In the genomic region with DNA sequence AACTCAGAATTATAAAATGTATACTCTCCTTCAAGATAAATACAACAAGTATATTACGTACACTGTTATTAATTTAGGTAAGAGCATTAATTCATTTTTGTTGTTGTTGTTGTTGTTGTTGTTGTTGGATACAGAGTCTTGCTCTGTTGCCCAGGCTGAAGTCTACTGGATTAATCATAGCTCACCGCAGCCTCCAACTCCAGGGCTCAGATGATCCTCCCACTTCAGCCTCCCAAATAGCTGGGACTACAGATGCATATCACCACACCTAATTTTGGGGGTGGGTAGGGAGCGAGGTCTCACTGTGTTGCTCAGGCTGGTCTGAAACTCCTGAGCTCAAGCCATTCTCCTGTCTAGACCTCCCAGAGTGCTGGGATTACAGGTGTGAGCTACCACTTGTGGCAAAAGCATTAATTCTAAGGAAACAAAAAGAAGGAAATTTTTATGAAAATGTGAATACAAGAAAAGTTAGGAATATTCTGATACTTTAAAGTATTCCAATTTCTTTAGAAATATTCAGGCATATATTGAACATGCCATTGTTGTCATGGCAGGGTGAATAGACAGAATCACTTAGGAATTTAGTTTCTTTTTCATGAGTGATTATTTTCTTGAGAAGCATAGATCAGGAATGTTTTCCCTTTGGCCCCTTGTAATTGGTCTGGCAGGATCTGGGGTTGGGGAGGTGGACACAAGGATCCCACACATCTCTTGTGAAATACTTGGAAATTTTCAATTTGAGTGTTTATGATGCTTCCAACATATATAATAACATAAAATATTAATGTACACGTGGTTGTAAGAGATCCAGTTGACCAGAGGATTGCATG, we compare ENCODE assay signal across 16 cellular contexts.
A peak's percentile ranks its signal among the peaks of the same experiment; 100 is the strongest.
DNase-seq lines count a peak whose midpoint lies in the region; ATAC-seq, FAIRE-seq and TF ChIP-seq lines count a peak whose summit lies in the region.
"Had no signal": no experiment of that assay in that cellular context is flagged by ENCODE, and none has a peak within 500 bp of the region (broad histone marks: within the 10 kb centered on the region; RNA-seq: fewer than 3 reads in every experiment).

No MANE protein-coding gene starts in this region.

- intact Hi-C loops in ascending aorta (cut with DNase I) (no loop called here), heart right ventricle (cut with DNase I) (loop anchor here in 1 of 10 donors (1.0 kb wide), 1 partner anchor 29 kb away; no protein-coding TSS in a partner anchor)
- intact Hi-C loops in activated naive CD4-positive, alpha-beta T cell treated with anti-CD3 and anti-CD28 coated beads for 36 hours (cut with micrococcal nuclease) = no loop called here

- H3K9me3 ChIP-seq in ascending aorta = no peaks in the 10 kb centered on the region
- H3K9me3 ChIP-seq in skeletal muscle satellite cell (replicated peaks; ENCODE audit: low read length) = no peaks in the 10 kb centered on the region
- H3K9me3 ChIP-seq in heart right ventricle = no peaks in the 10 kb centered on the region
- H3K9me3 ChIP-seq: BLaER1 treated with 17β-estradiol and CSF1 and Interleukin-3, amounts not matched to agents 10 nM and 100 nM; neutrophil; testis had no signal

- H3K4me3 ChIP-seq in ascending aorta (peak overlapping the region in 1 of 2 donors; percentile 67), skeletal muscle satellite cell (ENCODE audit: low read length) (no peak overlapping the region), heart right ventricle (no peak overlapping the region)
- H3K4me3 ChIP-seq: BLaER1 treated with 17β-estradiol and CSF1 and Interleukin-3, amounts not matched to agents 10 nM and 100 nM; testis had no signal

- peaks cover 3% of the 10 kb centered on the region for H3K4me1 Mint-ChIP-seq in activated naive CD4-positive, alpha-beta T cell treated with anti-CD3 and anti-CD28 coated beads for 36 hours (ENCODE audit: low read depth)

- H3K27ac Mint-ChIP-seq in activated naive CD4-positive, alpha-beta T cell treated with anti-CD3 and anti-CD28 coated beads for 36 hours = no peak overlapping the region
- H3K27ac Mint-ChIP-seq: activated CD8-positive, alpha-beta T cell treated with anti-CD3 and anti-CD28 coated beads, Interleukin-2, amount 10 ng/mL, durations not matched to agents 7 days and 5 days; effector memory CD8-positive, alpha-beta T cell had no signal

- 75 to 79% methylated on average over 4 of the region's 4 CpGs for WGBS in heart right ventricle, 2 donors

- CTCF ChIA-PET in activated naive CD4-positive, alpha-beta T cell treated with anti-CD3 and anti-CD28 coated beads for 36 hours (lab: Charles Lee) = no interaction called here

- peak overlapping the region; percentile 84 to 95 for H3K27ac ChIP-seq in ascending aorta
- peak overlapping the region in 5 of 10 donors; percentile 6 to 84 (median 79) for H3K27ac ChIP-seq in heart right ventricle
- H3K27ac ChIP-seq: BLaER1 treated with 17β-estradiol and CSF1 and Interleukin-3, amounts not matched to agents 10 nM and 100 nM; neutrophil; testis had no signal

- H3K27me3 Mint-ChIP-seq in activated naive CD4-positive, alpha-beta T cell treated with anti-CD3 and anti-CD28 coated beads for 36 hours (ENCODE audit: low read depth) = peaks cover 15% of the 10 kb centered on the region

- DNase-seq in EH (ENCODE audit: low read depth) = peak; percentile 72
- no peak for DNase-seq in ascending aorta (ENCODE audit: low spot score in 2 of 2)
- peak; percentile 33 for DNase-seq in glomerular visceral epithelial cell (ENCODE audit: extremely low spot score)
- no peak for DNase-seq in epidermal melanocyte (ENCODE audit: insufficient read length, low spot score)
- no peak for DNase-seq in activated naive CD4-positive, alpha-beta T cell treated with anti-CD3 and anti-CD28 coated beads for 36 hours
- DNase-seq in GM12892 (ENCODE audit: insufficient read length) = no peak
- DNase-seq in heart right ventricle = no peak
- DNase-seq: activated CD8-positive, alpha-beta T cell treated with anti-CD3 and anti-CD28 coated beads, Interleukin-2, amount 10 ng/mL, durations not matched to agents 7 days and 5 days; activated effector memory CD4-positive, alpha-beta T cell treated with Interleukin-2 at 50 U/mL for 16 hours; DMS79 treated with DMSO at 0.1 percent for 48 hours; effector memory CD8-positive, alpha-beta T cell; hypothalamus; testis had no signal

- H3K36me3 Mint-ChIP-seq in activated naive CD4-positive, alpha-beta T cell treated with anti-CD3 and anti-CD28 coated beads for 36 hours (ENCODE audit: low read depth) = no peaks in the 10 kb centered on the region

- no peak overlapping the region for H3K9ac ChIP-seq in skeletal muscle satellite cell (ENCODE audit: low read depth, low read length)
- H3K9ac ChIP-seq: BLaER1 treated with 17β-estradiol and CSF1 and Interleukin-3, amounts not matched to agents 10 nM and 100 nM had no signal

- H3K9me3 Mint-ChIP-seq in activated naive CD4-positive, alpha-beta T cell treated with anti-CD3 and anti-CD28 coated beads for 36 hours = no peaks in the 10 kb centered on the region
- H3K9me3 Mint-ChIP-seq: effector memory CD8-positive, alpha-beta T cell had no signal

- FAIRE-seq in GM12892 (lab: Jason Lieb, UNC) = no peak

- no peaks in the 10 kb centered on the region for H3K36me3 ChIP-seq in ascending aorta
- peaks cover 30% of the 10 kb centered on the region for H3K36me3 ChIP-seq in skeletal muscle satellite cell (ENCODE audit: insufficient read depth, low read length)
- peaks cover 0 to 26% (median 0%) of the 10 kb centered on the region in 9 donors for H3K36me3 ChIP-seq in heart right ventricle
- H3K36me3 ChIP-seq: neutrophil had no signal

- no peak overlapping the region for H3K4me3 Mint-ChIP-seq in activated naive CD4-positive, alpha-beta T cell treated with anti-CD3 and anti-CD28 coated beads for 36 hours
- H3K4me3 Mint-ChIP-seq: activated CD8-positive, alpha-beta T cell treated with anti-CD3 and anti-CD28 coated beads, Interleukin-2, amount 10 ng/mL, durations not matched to agents 7 days and 5 days; effector memory CD8-positive, alpha-beta T cell had no signal

- ATAC-seq in heart right ventricle = no peak
- ATAC-seq: activated CD8-positive, alpha-beta T cell treated with anti-CD3 and anti-CD28 coated beads, Interleukin-2, amount 10 ng/mL, durations not matched to agents 7 days and 5 days; effector memory CD8-positive, alpha-beta T cell had no signal

- H3K4me2 ChIP-seq in skeletal muscle satellite cell (ENCODE audit: low read length) = peak overlapping the region; percentile 43
- H3K4me2 ChIP-seq: BLaER1 treated with 17β-estradiol and CSF1 and Interleukin-3, amounts not matched to agents 10 nM and 100 nM had no signal

- no peak for TF ChIP-seq CTCF in ascending aorta (IDR thresholded peaks at IDR 0.05)
- TF ChIP-seq CTCF in heart right ventricle (IDR thresholded peaks at IDR 0.05) = no peak

- H3K27me3 ChIP-seq in ascending aorta = no peaks in the 10 kb centered on the region
- no peaks in the 10 kb centered on the region for H3K27me3 ChIP-seq in skeletal muscle satellite cell (ENCODE audit: control insufficient read depth, insufficient read depth, low read length)
- peaks cover 0 to 11% (median 0%) of the 10 kb centered on the region in 7 donors for H3K27me3 ChIP-seq in heart right ventricle
- H3K27me3 ChIP-seq: testis had no signal

- H3K4me1 ChIP-seq in ascending aorta (peaks cover 4 to 59% of the 10 kb centered on the region in 2 donors), skeletal muscle satellite cell (ENCODE audit: control insufficient read depth, insufficient read depth, low read length) (peaks cover 76% of the 10 kb centered on the region), heart right ventricle (peaks cover 24 to 100% (median 91%) of the 10 kb centered on the region in 9 donors)

- TF ChIP-seq POLR2A in GM12892 (IDR thresholded peaks at IDR 0.05; ENCODE audit: low read depth, low read length) = no peak

Comparison
In these comparisons a context has a peak if more than half of its experiments do, and no peak if none do; other contexts are left out.
1. DNase-seq: peak in EH (single experiment) and glomerular visceral epithelial cell (single experiment); none in ascending aorta (0 of 2), epidermal melanocyte (single experiment), activated naive CD4-positive, alpha-beta T cell treated with anti-CD3 and anti-CD28 coated beads for 36 hours (single experiment), GM12892 (single experiment) and heart right ventricle (0 of 2).